In the genomic region with DNA sequence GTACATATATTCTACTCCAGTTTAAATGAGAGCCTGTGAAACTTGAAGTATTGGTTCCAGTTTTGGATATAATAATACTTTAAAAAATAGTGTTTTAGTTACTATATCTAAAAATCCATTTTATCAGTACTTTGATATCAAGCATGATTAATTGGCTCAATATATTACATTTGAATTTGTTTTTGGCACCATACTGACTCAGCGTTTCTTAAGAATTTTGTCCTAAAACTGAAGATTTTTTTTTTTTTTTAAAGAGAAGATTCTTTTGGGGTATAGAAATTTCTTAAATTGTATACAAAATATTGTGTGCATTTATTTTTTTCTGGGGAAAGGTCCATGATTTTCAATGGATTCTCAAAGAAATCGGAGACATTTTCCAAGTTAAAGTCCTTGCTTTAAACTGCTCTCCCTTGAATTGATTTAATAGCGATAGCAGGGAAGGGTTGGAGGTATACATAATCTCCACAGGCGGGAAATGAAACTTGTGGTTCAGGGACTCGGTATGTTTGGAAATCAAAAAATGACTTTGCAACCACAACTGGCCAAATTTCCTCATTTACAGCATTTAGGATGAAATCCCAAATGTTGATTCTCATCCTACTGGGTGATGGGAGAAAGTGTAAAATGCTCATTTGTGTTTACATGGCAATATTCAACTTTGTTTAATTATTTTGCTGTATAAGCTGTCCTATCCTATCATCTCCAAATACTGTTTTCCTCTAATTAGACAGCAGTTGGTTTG, we compare ENCODE assay signal across 1 cellular context.
TF ChIP-seq lines count a peak whose summit lies in the region.

No MANE protein-coding gene starts in this region.

TF ChIP-seq in HepG2, 621 proteins besides CTCF, POLR2A, EP300 and RAD21:
- TF ChIP-seq ZNF616 (CRISPR knock-in tag; IDR thresholded peaks at IDR 0.05; ENCODE audit: low read depth) (no peak), SNAPC2 (CRISPR knock-in tag; IDR thresholded peaks at IDR 0.05) (no peak), TAF15 (IDR thresholded peaks at IDR 0.05; ENCODE audit: low read depth, low read length, poor library complexity, severe bottlenecking) (no peak), MAFK (conservative IDR thresholded peaks at IDR 0.05 in 1 of 2, IDR thresholded peaks at IDR 0.05 in 1 of 2; ENCODE audit: low read length in 2 of 2) (peak; percentile 28 to 74; a peak in 3 of 4 replicates), KLF11 (CRISPR knock-in tag; IDR thresholded peaks at IDR 0.05) (no peak), ZFP36 (IDR thresholded peaks at IDR 0.05; ENCODE audit: borderline replicate concordance, low read depth, low read length, partially characterized antibody) (no peak), HOXA3 (CRISPR knock-in tag; IDR thresholded peaks at IDR 0.05) (no peak)
